ENCODE assay signal across 8 cellular contexts in the genomic region with DNA sequence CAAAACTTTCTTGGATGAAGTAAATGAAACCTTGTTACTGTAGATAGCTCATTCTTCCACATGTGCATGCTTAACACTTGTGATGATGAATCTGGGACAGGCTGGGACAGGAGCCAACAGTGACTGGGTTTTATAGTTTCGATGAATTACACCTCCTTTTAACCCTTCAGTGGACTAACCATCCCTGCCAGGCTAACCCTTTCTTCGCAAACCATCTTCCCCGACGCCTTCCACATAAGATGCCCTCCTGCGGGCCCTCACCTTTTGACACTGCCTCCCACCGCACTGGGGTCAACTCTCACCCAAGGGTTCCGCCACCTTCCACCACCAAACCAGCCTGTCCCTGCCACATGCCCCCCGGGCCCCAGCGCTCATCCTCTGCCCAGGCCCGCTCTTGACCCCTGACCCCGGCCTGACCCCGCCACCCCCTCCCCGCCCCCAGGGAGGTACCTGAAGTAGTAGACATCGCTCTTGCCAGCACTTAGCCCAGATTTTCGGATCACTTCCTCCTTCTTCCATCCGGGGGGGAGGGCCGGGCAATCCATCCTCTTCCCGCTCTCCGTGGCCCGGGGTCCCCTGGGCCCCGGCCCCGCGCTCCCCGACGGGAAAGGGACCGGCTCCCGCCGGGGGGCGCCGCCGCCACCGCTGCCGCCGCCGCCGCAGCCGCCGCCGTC. TPM values are rescaled to one million over a fixed set of nuclear protein-coding genes. Genes with fewer than 3 reads are reported as not detected.
DNase-seq lines count a peak whose midpoint lies in the region; ATAC-seq and TF ChIP-seq lines count a peak whose summit lies in the region.

No MANE protein-coding gene starts in this region.

- WGBS in ovary, 3 donors = 1% methylated on average over 28 to 39 of the region's 39 CpGs
- WGBS in aorta, 2 donors = 1% methylated on average over 21 to 39 of the region's 39 CpGs

- TF ChIP-seq CTCF in ovary (IDR thresholded peaks at IDR 0.05) = no peak

- no peaks in the 10 kb centered on the region for H3K9me3 Mint-ChIP-seq in activated naive CD4-positive, alpha-beta T cell treated with anti-CD3 and anti-CD28 coated beads, Interleukin-2, amount 10 ng/mL, durations not matched to agents 7 days and 5 days

- DNase-seq in DMS79 (lab: John Stamatoyannopoulos, UW) = peak; percentile 29
- peak; percentile 22 for DNase-seq in Jurkat, Clone E6-1 (ENCODE audit: low read depth, low spot score)
- peak; percentile 57 for DNase-seq in activated naive CD4-positive, alpha-beta T cell treated with anti-CD3 and anti-CD28 coated beads, Interleukin-2, amount 10 ng/mL, durations not matched to agents 7 days and 5 days
- DNase-seq in glomerular endothelial cell (ENCODE audit: extremely low read depth, low read depth, low spot score) = peak; percentile 58
- peak; percentile 50 to 73 (median 60) for DNase-seq in ovary
- peak; percentile 69 to 82 for DNase-seq in aorta

- CTCF ChIA-PET in activated naive CD4-positive, alpha-beta T cell treated with anti-CD3 and anti-CD28 coated beads, Interleukin-2, amount 10 ng/mL, durations not matched to agents 7 days and 5 days (lab: Charles Lee) = interaction anchor here (0.9 to 2.2 kb wide), 18 partner anchors 10 to 169 kb away, joined by 3 to 59 read pairs (median 4); a partner anchor contains a TSS

- peak overlapping the region; percentile 95 for H3K27ac Mint-ChIP-seq in activated naive CD4-positive, alpha-beta T cell treated with anti-CD3 and anti-CD28 coated beads, Interleukin-2, amount 10 ng/mL, durations not matched to agents 7 days and 5 days

- no peaks in the 10 kb centered on the region for H3K27me3 Mint-ChIP-seq in activated naive CD4-positive, alpha-beta T cell treated with anti-CD3 and anti-CD28 coated beads, Interleukin-2, amount 10 ng/mL, durations not matched to agents 7 days and 5 days

- peaks cover 52% of the 10 kb centered on the region for H3K4me1 Mint-ChIP-seq in activated naive CD4-positive, alpha-beta T cell treated with anti-CD3 and anti-CD28 coated beads, Interleukin-2, amount 10 ng/mL, durations not matched to agents 7 days and 5 days

- H3K4me1 ChIP-seq in ovary (ENCODE audit: insufficient read depth) (peaks cover 5% of the 10 kb centered on the region), aorta (ENCODE audit: control insufficient read depth in 1 of 2, insufficient read depth in 2 of 2, low read length in 2 of 2) (peaks cover 0 to 2% of the 10 kb centered on the region in 2 donors)

- peak overlapping the region; percentile 59 for H3K4me3 ChIP-seq in Jurkat, Clone E6-1 (ENCODE audit: low read length)
- H3K4me3 ChIP-seq in ovary = peak overlapping the region; percentile 66
- H3K4me3 ChIP-seq in aorta (ENCODE audit: low read length in 2 of 2) = peak overlapping the region; percentile 96 to 99

- intact Hi-C loops in ovary (cut with DNase I) = loop anchor here in 2 of 4 donors (5.0 to 10.0 kb wide), 2 partner anchors 44 to 131 kb away; a partner anchor contains a TSS
- intact Hi-C loops in aorta (cut with DNase I) = loop anchor here in 1 of 2 donors (1.0 to 5.0 kb wide), 3 partner anchors 46 to 76 kb away; a partner anchor contains a TSS

- TF ChIP-seq POLR2A in Raji (IDR thresholded peaks at IDR 0.05; ENCODE audit: insufficient read depth, low read depth, low read length) = peak; percentile 6; the same call in 1 of the 2 replicates
- no peak for TF ChIP-seq POLR2A in ovary (IDR thresholded peaks at IDR 0.05)

- H3K36me3 Mint-ChIP-seq in activated naive CD4-positive, alpha-beta T cell treated with anti-CD3 and anti-CD28 coated beads, Interleukin-2, amount 10 ng/mL, durations not matched to agents 7 days and 5 days = peaks cover 11% of the 10 kb centered on the region

- H3K4me3 Mint-ChIP-seq in activated naive CD4-positive, alpha-beta T cell treated with anti-CD3 and anti-CD28 coated beads, Interleukin-2, amount 10 ng/mL, durations not matched to agents 7 days and 5 days = peak overlapping the region; percentile 86

- ATAC-seq in GM21786 (IDR thresholded peaks at IDR 0.05; ENCODE audit: unreplicated experiment) (peak; percentile 11), aorta (ENCODE audit: low FRiP score) (no peak)

- no peak overlapping the region for H3K27ac ChIP-seq in ovary
- peak overlapping the region in 1 of 2 donors; percentile 71 for H3K27ac ChIP-seq in aorta (ENCODE audit: low read depth in 1 of 2, low read length in 2 of 2)

- no peak for TF ChIP-seq EP300 in ovary (IDR thresholded peaks at IDR 0.05)

- H3K36me3 ChIP-seq in ovary = no peaks in the 10 kb centered on the region
- no peaks in the 10 kb centered on the region for H3K36me3 ChIP-seq in aorta (ENCODE audit: control insufficient read depth in 1 of 2, insufficient read depth in 2 of 2, low read length in 1 of 2)

- H3K9me3 ChIP-seq in ovary (no peaks in the 10 kb centered on the region), aorta (ENCODE audit: control insufficient read depth, low read length) (no peaks in the 10 kb centered on the region)

- H3K27me3 ChIP-seq in ovary (no peaks in the 10 kb centered on the region), aorta (ENCODE audit: control insufficient read depth in 1 of 2, insufficient read depth in 2 of 2, low read length in 1 of 2) (no peaks in the 10 kb centered on the region)

RNA-seq across cellular contexts. Expression of a gene that starts 0.8 kb away (rescaled TPM):
- 154 TPM for polyA plus RNA-seq in Jurkat, Clone E6-1 (2012; ENCODE audit: insufficient read depth, insufficient read length)
- total RNA-seq in glomerular endothelial cell = 21.7 and 25.1 TPM in 2 replicates
- total RNA-seq in ovary = 10 to 100 TPM; 21.9 to 59.0 (median 45.0) TPM
- polyA plus RNA-seq in ovary = 10 to 100 TPM; 27.3 to 54.4 TPM
- 10 to 100 TPM; 74.3 to 92.6 TPM for total RNA-seq in aorta
- polyA plus RNA-seq in aorta = 10 to 100 TPM; 34.9 to 70.5 TPM

RNA-seq across cellular contexts. Expression of a gene that starts 45.6 kb away (rescaled TPM):
- polyA plus RNA-seq in Jurkat, Clone E6-1 (2012; ENCODE audit: insufficient read depth, insufficient read length) = 12.3 TPM
- total RNA-seq in glomerular endothelial cell (23.0 and 30.2 TPM in 2 replicates), ovary (10 to 100 TPM; 22.7 to 65.5 (median 47.5) TPM), aorta (10 to 100 TPM; 31.6 to 45.6 TPM)
- polyA plus RNA-seq in ovary (10 to 100 TPM; 15.4 to 19.2 TPM), aorta (10 to 100 TPM; 14.4 to 33.9 TPM)

Comparison
In these comparisons a context has a peak if more than half of its experiments do, and no peak if none do; other contexts are left out.
1. DNase-seq: peak in every context shown above with its lines; median percentile 76 in aorta; 60 in ovary; 58 in glomerular endothelial cell; 57 in activated naive CD4-positive, alpha-beta T cell treated with anti-CD3 and anti-CD28 coated beads, Interleukin-2, amount 10 ng/mL, durations not matched to agents 7 days and 5 days; 29 in DMS79; 22 in Jurkat, Clone E6-1.